In the genomic region with DNA sequence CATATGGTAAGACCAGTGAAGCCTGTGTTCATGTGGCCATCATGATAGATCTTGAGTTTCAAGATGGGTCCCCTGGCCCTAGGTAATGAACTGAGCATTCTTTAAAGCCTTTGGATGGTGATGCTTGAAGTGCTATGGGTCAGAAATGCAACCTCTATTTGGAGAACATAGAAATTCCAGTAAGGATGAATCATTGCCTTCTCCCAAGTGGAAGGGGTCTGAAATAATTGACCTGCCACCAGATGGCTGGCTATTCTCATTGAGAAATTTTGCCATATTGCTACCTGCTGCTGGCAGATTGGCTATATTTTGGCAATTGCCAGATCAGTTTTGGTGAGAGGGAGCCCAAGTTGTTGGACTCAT, we compare ENCODE assay signal across 8 cellular contexts. TPM values are rescaled to one million over a fixed set of nuclear protein-coding genes. Genes with fewer than 3 reads are reported as not detected.
DNase-seq lines count a peak whose midpoint lies in the region; ATAC-seq, FAIRE-seq and TF ChIP-seq lines count a peak whose summit lies in the region.

No MANE protein-coding gene starts in this region.

- H3K9me3 ChIP-seq in gastroesophageal sphincter (no peaks in the 10 kb centered on the region), small intestine (ENCODE audit: control insufficient read depth, low read depth) (no peaks in the 10 kb centered on the region)

- no peaks in the 10 kb centered on the region for H3K36me3 ChIP-seq in H7 (replicated peaks; ENCODE audit: control insufficient read depth, insufficient read depth, low read length)
- peaks cover 0 to 9% of the 10 kb centered on the region in 2 donors for H3K36me3 ChIP-seq in gastroesophageal sphincter
- H3K36me3 ChIP-seq in small intestine (ENCODE audit: control insufficient read depth in 2 of 2, insufficient read depth in 2 of 2, low read length in 2 of 2), result no peaks in the 10 kb centered on the region

- TF ChIP-seq EP300 in gastroesophageal sphincter (IDR thresholded peaks at IDR 0.05), result no peak

- ATAC-seq in gastroesophageal sphincter (peak; percentile 1), GM21447 (IDR thresholded peaks at IDR 0.05; ENCODE audit: unreplicated experiment) (no peak)

- no peak for TF ChIP-seq CTCF in VCaP (conservative IDR thresholded peaks at IDR 0.05)
- no peak for TF ChIP-seq CTCF in gastroesophageal sphincter (IDR thresholded peaks at IDR 0.05)

- H3K4me3 ChIP-seq in H7 (ENCODE audit: insufficient read depth, low read depth, low read length) (peak overlapping the region; percentile 30), gastroesophageal sphincter (peak overlapping the region in 1 of 2 donors; percentile 52), small intestine (ENCODE audit: low read depth in 1 of 2, low read length in 2 of 2) (no peak overlapping the region)

- no peak for TF ChIP-seq POLR2A in gastroesophageal sphincter (IDR thresholded peaks at IDR 0.05)

- peaks cover 8% of the 10 kb centered on the region for H3K27me3 ChIP-seq in H7 (ENCODE audit: control insufficient read depth, insufficient read depth, low read length)
- H3K27me3 ChIP-seq in gastroesophageal sphincter, result no peaks in the 10 kb centered on the region
- no peaks in the 10 kb centered on the region for H3K27me3 ChIP-seq in small intestine (ENCODE audit: control insufficient read depth in 2 of 2, insufficient read depth in 2 of 2, low read length in 2 of 2)

- FAIRE-seq in small intestine (lab: Jason Lieb, UNC), result no peak

- DNase-seq in H7, result no peak
- DNase-seq in small intestine, result no peak
- no peak for DNase-seq in midbrain (lab: John Stamatoyannopoulos, UW)
- no peak for DNase-seq in mucosa of gallbladder (ENCODE audit: low spot score)
- no peak for DNase-seq in COLO829 (ENCODE audit: low spot score)

- peaks cover 0 to 45% (median 18%) of the 10 kb centered on the region in 3 donors for H3K4me1 ChIP-seq in gastroesophageal sphincter
- H3K4me1 ChIP-seq in small intestine (ENCODE audit: control insufficient read depth in 2 of 2, insufficient read depth in 1 of 2, low read depth in 1 of 2, low read length in 1 of 2), result peaks cover 0 to 3% of the 10 kb centered on the region in 2 donors

- peak overlapping the region; percentile 69 for H3K27ac ChIP-seq in VCaP
- peak overlapping the region; percentile 67 to 87 (median 83) for H3K27ac ChIP-seq in gastroesophageal sphincter
- peak overlapping the region; percentile 34 to 83 for H3K27ac ChIP-seq in small intestine (ENCODE audit: low read depth in 1 of 2, low read length in 1 of 2)

RNA-seq across cellular contexts. Expression of a gene that starts 0.7 kb away (rescaled TPM):
- total RNA-seq in H7 (2014; rRNA removed; shearing (Covaris generic)), result 3.3 and 5.8 TPM in 2 replicates
- total RNA-seq in gastroesophageal sphincter (10 to 100 TPM; 28.5 to 98.5 (median 55.1) TPM), mucosa of gallbladder (302 TPM)
- 100 to 1,000 TPM in 1 of 3 donors, 10 to 100 TPM in 1, 1 to 10 TPM in 1; 7.2 to 137 (median 18.4) TPM for polyA plus RNA-seq in small intestine

RNA-seq across cellular contexts. Expression of a gene that starts 37.7 kb away (rescaled TPM):
- total RNA-seq in H7 (2014; rRNA removed; shearing (Covaris generic)), result 0.07 and 0.30 TPM in 2 replicates
- total RNA-seq in gastroesophageal sphincter (10 to 100 TPM in 3 of 4 donors, 1 to 10 TPM in 1; 9.2 to 17.8 (median 10.1) TPM), mucosa of gallbladder (7.6 TPM)
- polyA plus RNA-seq in small intestine, result 10 to 100 TPM in 1 of 3 donors, 1 to 10 TPM in 2; 1.6 to 12.6 (median 1.6) TPM

RNA-seq across cellular contexts. Expression of a gene that starts 53.0 kb away (rescaled TPM):
- total RNA-seq in H7 (2014; rRNA removed; shearing (Covaris generic)), result 14.7 and 27.1 TPM in 2 replicates
- total RNA-seq in gastroesophageal sphincter (10 to 100 TPM; 12.5 to 24.2 (median 16.6) TPM), mucosa of gallbladder (16.8 TPM)
- 1 to 10 TPM; 3.5 to 4.3 (median 4.0) TPM for polyA plus RNA-seq in small intestine
